In genomic region chr16:65822148-65822547, GRCh38 we compare ENCODE assay signal across 29 cellular contexts.
"Had no signal": no experiment of that assay in that cellular context is flagged by ENCODE, and none has a peak within 500 bp of the region (broad histone marks: within the 10 kb centered on the region; RNA-seq: fewer than 3 reads in every experiment).

No MANE protein-coding gene starts in this region.

- H3K36me3 Mint-ChIP-seq: stimulated activated effector memory CD8-positive, alpha-beta T cell treated with anti-CD3 and anti-CD28 coated beads, Interleukin-12 subunit alpha, Interleukin-12 subunit beta, amount 100 ng/mL, for 72 hours; stimulated activated memory B cell treated with anti-CD40 and anti-IgM and Interleukin-4, amounts not matched to agents 10 μg/mL and 1 μg/mL and 100 μg/mL, for 72 hours; stimulated activated naive B cell treated with anti-CD40 and anti-IgM and Interleukin-4, amounts not matched to agents 10 μg/mL and 1 μg/mL and 100 μg/mL, for 72 hours; type B pancreatic cell had no signal

- ATAC-seq: stimulated activated effector memory CD8-positive, alpha-beta T cell treated with anti-CD3 and anti-CD28 coated beads, Interleukin-12 subunit alpha, Interleukin-12 subunit beta, amount 100 ng/mL, for 72 hours; stimulated activated memory B cell treated with anti-CD40 and anti-IgM and Interleukin-4, amounts not matched to agents 10 μg/mL and 1 μg/mL and 100 μg/mL, for 72 hours; stimulated activated naive B cell treated with anti-CD40 and anti-IgM and Interleukin-4, amounts not matched to agents 10 μg/mL and 1 μg/mL and 100 μg/mL, for 72 hours; stimulated activated naive CD8-positive, alpha-beta T cell treated with anti-CD3 and anti-CD28 coated beads, Interleukin-15, amount 100 ng/mL, for 72 hours; stimulated activated naive CD8-positive, alpha-beta T cell treated with anti-CD3 and anti-CD28 coated beads, Interleukin-15, Interleukin-2, amounts not matched to agents 100 U/mL and 50 U/mL, for 24 hours; upper lobe of right lung had no signal

- H3K36me3 ChIP-seq: stomach, suprapubic skin, thoracic aorta, thyroid gland, tibial artery, tibial nerve, transverse colon, upper lobe of left lung, upper lobe of right lung, uterus, vagina had no signal

- H3K9me3 ChIP-seq: suprapubic skin, testis, thoracic aorta, thyroid gland, tibial artery, transverse colon, upper lobe of left lung, upper lobe of right lung, uterus, vagina had no signal

- FAIRE-seq: urothelium cell line had no signal

- H3K9me3 Mint-ChIP-seq: stimulated activated memory B cell treated with anti-CD40 and anti-IgM and Interleukin-4, amounts not matched to agents 10 μg/mL and 1 μg/mL and 100 μg/mL, for 72 hours; stimulated activated naive CD8-positive, alpha-beta T cell treated with anti-CD3 and anti-CD28 coated beads, Interleukin-15, Interleukin-2, amounts not matched to agents 100 ng/mL and 50 ng/mL, for 24 hours had no signal

- H3K4me3 Mint-ChIP-seq: stimulated activated effector memory CD8-positive, alpha-beta T cell treated with anti-CD3 and anti-CD28 coated beads, Interleukin-12 subunit alpha, Interleukin-12 subunit beta, amount 100 ng/mL, for 72 hours; stimulated activated memory B cell treated with anti-CD40 and anti-IgM and Interleukin-4, amounts not matched to agents 10 μg/mL and 1 μg/mL and 100 μg/mL, for 72 hours; stimulated activated naive B cell treated with anti-CD40 and anti-IgM and Interleukin-4, amounts not matched to agents 10 μg/mL and 1 μg/mL and 100 μg/mL, for 72 hours; stimulated activated naive CD8-positive, alpha-beta T cell treated with anti-CD3 and anti-CD28 coated beads, Interleukin-15, amount 100 ng/mL, for 72 hours; stimulated activated naive CD8-positive, alpha-beta T cell treated with anti-CD3 and anti-CD28 coated beads, Interleukin-15, Interleukin-2, amounts not matched to agents 100 ng/mL and 50 ng/mL, for 24 hours; type B pancreatic cell had no signal

- H3K4me1 ChIP-seq: stomach, suprapubic skin, testis, thyroid gland, tibial artery, tibial nerve, transverse colon, upper lobe of left lung, upper lobe of right lung, uterus, vagina had no signal

- H3K27ac ChIP-seq: stomach, suprapubic skin, testis, thoracic aorta, thyroid gland, tibial artery, tibial nerve, transverse colon, upper lobe of left lung, upper lobe of right lung, uterus, vagina had no signal

- H3K27me3 Mint-ChIP-seq: stimulated activated memory B cell treated with anti-CD40 and anti-IgM and Interleukin-4, amounts not matched to agents 10 μg/mL and 1 μg/mL and 100 μg/mL, for 72 hours; stimulated activated naive B cell treated with anti-CD40 and anti-IgM and Interleukin-4, amounts not matched to agents 10 μg/mL and 1 μg/mL and 100 μg/mL, for 72 hours; stimulated activated naive CD8-positive, alpha-beta T cell treated with anti-CD3 and anti-CD28 coated beads, Interleukin-15, amount 100 ng/mL, for 72 hours; stimulated activated naive CD8-positive, alpha-beta T cell treated with anti-CD3 and anti-CD28 coated beads, Interleukin-15, Interleukin-2, amounts not matched to agents 100 ng/mL and 50 ng/mL, for 24 hours had no signal

- H3K27me3 ChIP-seq: stomach, suprapubic skin, testis, thyroid gland, tibial artery, tibial nerve, transverse colon, upper lobe of left lung, upper lobe of right lung, uterus, vagina had no signal

- H3K27ac Mint-ChIP-seq: stimulated activated effector memory CD8-positive, alpha-beta T cell treated with anti-CD3 and anti-CD28 coated beads, Interleukin-12 subunit alpha, Interleukin-12 subunit beta, amount 100 ng/mL, for 72 hours; stimulated activated memory B cell treated with anti-CD40 and anti-IgM and Interleukin-4, amounts not matched to agents 10 μg/mL and 1 μg/mL and 100 μg/mL, for 72 hours; stimulated activated naive B cell treated with anti-CD40 and anti-IgM and Interleukin-4, amounts not matched to agents 10 μg/mL and 1 μg/mL and 100 μg/mL, for 72 hours; stimulated activated naive CD8-positive, alpha-beta T cell treated with anti-CD3 and anti-CD28 coated beads, Interleukin-15, amount 100 ng/mL, for 72 hours; stimulated activated naive CD8-positive, alpha-beta T cell treated with anti-CD3 and anti-CD28 coated beads, Interleukin-15, Interleukin-2, amounts not matched to agents 100 ng/mL and 50 ng/mL, for 24 hours; type B pancreatic cell had no signal

- DNase-seq: stimulated activated CD4-positive, alpha-beta T cell treated with anti-CD3 and anti-CD28 coated beads, Interleukin-2, amount 100 ng/mL, for 48 hours; stimulated activated CD4-positive, alpha-beta T cell treated with anti-CD3 and anti-CD28 coated beads, Interleukin-4, amount 100 ng/mL, for 1 hour; stimulated activated CD4-positive, alpha-beta T cell treated with anti-CD3 and anti-CD28 coated beads, Interleukin-4, amount 100 ng/mL, for 24 hours; stimulated activated CD4-positive, alpha-beta T cell treated with anti-CD3 and anti-CD28 coated beads, Interleukin-4, amount 100 ng/mL, for 4 hours; stimulated activated CD8-positive, alpha-beta memory T cell treated with anti-CD3 and anti-CD28 coated beads, Interleukin-4, amount 100 ng/mL, for 48 hours; stimulated activated naive B cell treated with anti-CD40 and anti-IgM and Interleukin-4, amounts not matched to agents 10 μg/mL and 1 μg/mL and 100 μg/mL, for 72 hours; stimulated activated naive CD4-positive, alpha-beta T cell; stimulated activated naive CD4-positive, alpha-beta T cell treated with Interleukin-2 at 50 U/mL for 16 hours; stimulated activated naive CD8-positive, alpha-beta T cell treated with anti-CD3 and anti-CD28 coated beads, Interleukin-15, amount 100 ng/mL, for 72 hours; stimulated activated naive CD8-positive, alpha-beta T cell treated with anti-CD3 and anti-CD28 coated beads, Interleukin-15, Interleukin-2, amounts not matched to agents 100 U/mL and 50 U/mL, for 24 hours; stomach; substantia nigra; testis; thyroid gland; tibial artery; transverse colon; trophoblast cell; upper lobe of left lung; upper lobe of right lung; uterus had no signal

- H3K4me3 ChIP-seq: stomach, suprapubic skin, testis, thoracic aorta, thyroid gland, tibial artery, tibial nerve, transverse colon, upper lobe of left lung, upper lobe of right lung, uterus, vagina had no signal

- H3K4me1 Mint-ChIP-seq: stimulated activated effector memory CD8-positive, alpha-beta T cell treated with anti-CD3 and anti-CD28 coated beads, Interleukin-12 subunit alpha, Interleukin-12 subunit beta, amount 100 ng/mL, for 72 hours; stimulated activated memory B cell treated with anti-CD40 and anti-IgM and Interleukin-4, amounts not matched to agents 10 μg/mL and 1 μg/mL and 100 μg/mL, for 72 hours; stimulated activated naive B cell treated with anti-CD40 and anti-IgM and Interleukin-4, amounts not matched to agents 10 μg/mL and 1 μg/mL and 100 μg/mL, for 72 hours; stimulated activated naive CD8-positive, alpha-beta T cell treated with anti-CD3 and anti-CD28 coated beads, Interleukin-15, amount 100 ng/mL, for 72 hours had no signal
